In genomic region chr18:77749189-77749588, GRCh38 we compare ENCODE assay signal across 9 cellular contexts.
DNase-seq lines count a peak whose midpoint lies in the region; ATAC-seq and TF ChIP-seq lines count a peak whose summit lies in the region.
"Had no signal": no experiment of that assay in that cellular context is flagged by ENCODE, and none has a peak within 500 bp of the region (broad histone marks: within the 10 kb centered on the region; RNA-seq: fewer than 3 reads in every experiment).

No MANE protein-coding gene starts in this region.

- no peaks in the 10 kb centered on the region for H3K27me3 ChIP-seq in WERI-Rb-1 (ENCODE audit: insufficient read depth, low read depth, severe bottlenecking)

- H3K9me3 ChIP-seq in WERI-Rb-1 (ENCODE audit: severe bottlenecking) = no peaks in the 10 kb centered on the region

- H3K36me3 ChIP-seq in WERI-Rb-1 = no peaks in the 10 kb centered on the region

- no peak overlapping the region for H3K4me3 ChIP-seq in WERI-Rb-1 (ENCODE audit: low read depth, low read length)

- CTCF ChIA-PET in HEK293T (lab: Yijun Ruan, JAX) = interaction anchor here (0.6 kb wide), 3 partner anchors 9 to 558 kb away, joined by 3 read pairs; no protein-coding TSS in a partner anchor

- ATAC-seq in GM18519 (IDR thresholded peaks at IDR 0.05; ENCODE audit: low FRiP score, unreplicated experiment) = no peak

- DNase-seq in NCI-H510A treated with DMSO at 0.1 percent for 48 hours (lab: John Stamatoyannopoulos, UW) (peak; percentile 22), NCI-H510A (lab: John Stamatoyannopoulos, UW) (no peak), HEK293T (ENCODE audit: extremely low spot score) (peak; percentile 35), WERI-Rb-1 (peak; percentile 69), medulla oblongata (ENCODE audit: extremely low spot score) (peak; percentile 7), anterior cingulate cortex (lab: John Stamatoyannopoulos, UW) (no peak), posterior cingulate gyrus (no peak)
- DNase-seq: NCI-H187 treated with DMSO at 0.1 percent for 48 hours had no signal

- TF ChIP-seq CTCF in WERI-Rb-1 (IDR thresholded peaks at IDR 0.05; ENCODE audit: low read depth, low read length) = peak; percentile 81

- H3K27ac ChIP-seq in WERI-Rb-1 = no peak overlapping the region

- intact Hi-C loops in posterior cingulate gyrus (cut with DNase I) = no loop called here

- POLR2A ChIA-PET in HEK293T (lab: Yijun Ruan, JAX) = no interaction called here

TF ChIP-seq in HEK293T, 16 proteins besides CTCF, POLR2A, EP300 and RAD21:
- TF ChIP-seq SUZ12 (IDR thresholded peaks at IDR 0.05) (no peak), HDGF (IDR thresholded peaks at IDR 0.05; ENCODE audit: borderline replicate concordance) (no peak), L3MBTL2 (conservative IDR thresholded peaks at IDR 0.05) (no peak), ZNF384 (IDR thresholded peaks at IDR 0.05) (no peak), ARNT (IDR thresholded peaks at IDR 0.05) (no peak), SP1 (IDR thresholded peaks at IDR 0.05) (no peak), FOXA1 (IDR thresholded peaks at IDR 0.05) (no peak), LEF1 (IDR thresholded peaks at IDR 0.05; ENCODE audit: borderline replicate concordance) (no peak), NFRKB (IDR thresholded peaks at IDR 0.05) (no peak), FOXM1 (IDR thresholded peaks at IDR 0.05; ENCODE audit: borderline replicate concordance) (no peak), PKNOX1 (IDR thresholded peaks at IDR 0.05) (no peak), CTBP1 (IDR thresholded peaks at IDR 0.05; ENCODE audit: borderline replicate concordance) (no peak), FOXK2 (IDR thresholded peaks at IDR 0.05) (no peak), TARDBP (IDR thresholded peaks at IDR 0.05) (no peak), ELF4 (IDR thresholded peaks at IDR 0.05) (no peak)

Comparison
In these comparisons a context has a peak if more than half of its experiments do, and no peak if none do; other contexts are left out.
1. DNase-seq: peak in NCI-H510A treated with DMSO at 0.1 percent for 48 hours (single experiment), HEK293T (single experiment), WERI-Rb-1 (single experiment) and medulla oblongata (single experiment); none in NCI-H510A (single experiment), anterior cingulate cortex (0 of 58) and posterior cingulate gyrus (0 of 10).